In the genomic region with DNA sequence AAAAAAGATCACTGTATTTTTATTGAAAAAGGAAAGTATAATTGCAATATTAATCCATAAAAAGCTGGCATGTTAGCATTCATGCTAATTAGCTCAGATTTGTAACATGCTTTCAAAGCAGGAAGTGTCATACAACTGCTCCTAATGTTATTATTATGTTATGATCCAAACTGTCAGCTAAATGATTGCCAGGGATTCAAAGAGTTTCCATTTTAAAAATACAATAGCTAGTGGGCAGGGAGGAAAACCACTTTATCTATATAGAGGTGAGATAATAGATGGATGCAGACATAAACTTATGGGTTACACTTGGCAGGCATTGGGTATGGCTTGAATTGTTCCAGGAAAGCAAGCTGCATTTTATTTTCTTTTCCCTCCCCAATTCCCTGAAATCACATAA, we compare ENCODE assay signal across 11 cellular contexts. TPM values are rescaled to one million over a fixed set of nuclear protein-coding genes. Genes with fewer than 3 reads are reported as not detected.
DNase-seq lines count a peak whose midpoint lies in the region; FAIRE-seq and TF ChIP-seq lines count a peak whose summit lies in the region.
"Had no signal": no experiment of that assay in that cellular context is flagged by ENCODE, and none has a peak within 500 bp of the region (broad histone marks: within the 10 kb centered on the region; RNA-seq: fewer than 3 reads in every experiment).

No MANE protein-coding gene starts in this region.

- peak overlapping the region; percentile 59 for H3K27ac ChIP-seq in neutrophil

- H3K9me3 ChIP-seq in Loucy (ENCODE audit: insufficient read depth, low read depth, low read length) (no peaks in the 10 kb centered on the region), neutrophil (no peaks in the 10 kb centered on the region)

- peak overlapping the region; percentile 74 for H2AFZ ChIP-seq in Loucy (ENCODE audit: low read length)

- H3K4me3 ChIP-seq in Loucy (ENCODE audit: low read length, poor library complexity, severe bottlenecking), result no peak overlapping the region
- no peak overlapping the region for H3K4me3 ChIP-seq in neutrophil (ENCODE audit: low read depth in 1 of 2, low read length in 1 of 2)

- no peaks in the 10 kb centered on the region for H3K27me3 ChIP-seq in Loucy (ENCODE audit: insufficient read depth, low read length, poor library complexity, severe bottlenecking)
- no peaks in the 10 kb centered on the region for H3K27me3 ChIP-seq in neutrophil

- no peak overlapping the region for H3K9ac ChIP-seq in Loucy (ENCODE audit: low read depth, low read length, poor library complexity, severe bottlenecking)

- DNase-seq in NCI-H446 treated with DMSO at 0.1 percent for 48 hours (lab: John Stamatoyannopoulos, UW), result peak; percentile 45
- DNase-seq in NCI-H446 (lab: John Stamatoyannopoulos, UW), result no peak
- DNase-seq in dermis microvascular lymphatic vessel endothelial cell (ENCODE audit: low read depth in 2 of 2), result peak; percentile 43 to 48
- DNase-seq in stimulated activated CD4-positive, alpha-beta T cell treated with anti-CD3 and anti-CD28 coated beads, Interleukin-4, amount 100 ng/mL, for 1 hour, result no peak
- no peak for DNase-seq in HTR-8/SVneo (ENCODE audit: insufficient read length, low spot score)
- DNase-seq: Calu3; CD4-positive, alpha-beta T cell had no signal

- H3F3A ChIP-seq in Loucy (ENCODE audit: low read depth), result no peaks in the 10 kb centered on the region

- TF ChIP-seq CTCF in Loucy (conservative IDR thresholded peaks at IDR 0.05; ENCODE audit: low read length), result no peak
- TF ChIP-seq CTCF in neutrophil (IDR thresholded peaks at IDR 0.05), result no peak

- H3K36me3 ChIP-seq in Loucy (ENCODE audit: insufficient read depth, low read length) (no peaks in the 10 kb centered on the region), neutrophil (no peaks in the 10 kb centered on the region)

- no peak for FAIRE-seq in HTR-8/SVneo (lab: Jason Lieb, UNC)
- FAIRE-seq: A204.1, GM18507 had no signal

- no peaks in the 10 kb centered on the region for H4K20me1 ChIP-seq in Loucy (ENCODE audit: insufficient read depth, low read length, poor library complexity, severe bottlenecking)

- no peak overlapping the region for H3K4me2 ChIP-seq in Loucy (ENCODE audit: low read depth, low read length, poor library complexity, severe bottlenecking)

- H3K9me2 ChIP-seq in Loucy (replicated peaks; ENCODE audit: low read depth, low read length), result no peaks in the 10 kb centered on the region

- H3K79me2 ChIP-seq in Loucy (ENCODE audit: insufficient read depth, low read length), result no peaks in the 10 kb centered on the region

- H3K4me1 ChIP-seq in Loucy (ENCODE audit: insufficient read depth, low read length, poor library complexity, severe bottlenecking), result peaks cover 16% of the 10 kb centered on the region
- peaks cover 21 to 22% of the 10 kb centered on the region in 2 experiments for H3K4me1 ChIP-seq in neutrophil (ENCODE audit: control insufficient read depth in 1 of 2, insufficient read depth in 1 of 2, low read depth in 1 of 2, low read length in 1 of 2)

RNA-seq across cellular contexts. Expression of a gene that starts 9.7 kb away (rescaled TPM):
- 13.1 and 14.8 TPM in 2 replicates for total RNA-seq in dermis microvascular lymphatic vessel endothelial cell

Comparison
In these comparisons a context has a peak if more than half of its experiments do, and no peak if none do; other contexts are left out.
1. DNase-seq: peak in NCI-H446 treated with DMSO at 0.1 percent for 48 hours (single experiment) and dermis microvascular lymphatic vessel endothelial cell (2 of 2); none in NCI-H446 (0 of 2), stimulated activated CD4-positive, alpha-beta T cell treated with anti-CD3 and anti-CD28 coated beads, Interleukin-4, amount 100 ng/mL, for 1 hour (single experiment) and HTR-8/SVneo (single experiment).